Comparison of ENCODE assay signal across 8 cellular contexts in genomic region chr5:43603535-43604363, GRCh38. TPM values are rescaled to one million over a fixed set of nuclear protein-coding genes. Genes with fewer than 3 reads are reported as not detected.
DNase-seq lines count a peak whose midpoint lies in the region; ATAC-seq and TF ChIP-seq lines count a peak whose summit lies in the region.

No MANE protein-coding gene starts in this region.

- DNase-seq in C1 segment of cervical spinal cord (lab: John Stamatoyannopoulos, UW) (peak in 13 of 14 donors; percentile 29 to 74 (median 51)), NOMO-1 (lab: John Stamatoyannopoulos, UW; ENCODE audit: unreplicated experiment in 2 of 2) (peak; percentile 99), epithelial cell of esophagus (ENCODE audit: low read depth) (peak; percentile 38), mucosa of gallbladder (ENCODE audit: low spot score) (peak; percentile 75)
- peak; percentile 60 for DNase-seq in activated CD8-positive, alpha-beta memory T cell treated with anti-CD3 and anti-CD28 coated beads, Interleukin-2, amount 50 U/mL, for 4 hours
- DNase-seq in stimulated activated CD8-positive, alpha-beta memory T cell treated with anti-CD3 and anti-CD28 coated beads, Interleukin-4, amount 100 ng/mL, for 48 hours: peak; percentile 79

- no peak for TF ChIP-seq CTCF in epithelial cell of esophagus (IDR thresholded peaks at IDR 0.05; ENCODE audit: insufficient read depth, low read depth, low read length, missing control alignments)

- H3K4me3 ChIP-seq in epithelial cell of esophagus (ENCODE audit: low read length): peak overlapping the region; percentile 83

- ATAC-seq in GM19351 (IDR thresholded peaks at IDR 0.05; ENCODE audit: unreplicated experiment) (peak; percentile 35), HG03520 (IDR thresholded peaks at IDR 0.05; ENCODE audit: unreplicated experiment) (peak; percentile 13)

RNA-seq across cellular contexts. Expression of gene NNT, which starts 0.8 kb away (rescaled TPM):
- total RNA-seq in mucosa of gallbladder: 107 TPM

RNA-seq across cellular contexts. Expression of gene PAIP1, which starts 46.9 kb away (rescaled TPM):
- total RNA-seq in mucosa of gallbladder: 74.9 TPM

Comparison
In these comparisons a context has a peak if more than half of its experiments do, and no peak if none do; other contexts are left out.
1. Peak in every context shown above with its lines: DNase-seq, ATAC-seq and H3K4me3 ChIP-seq.
2. DNase-seq: peak in every context shown above with its lines; median percentile 99 in NOMO-1; 79 in stimulated activated CD8-positive, alpha-beta memory T cell treated with anti-CD3 and anti-CD28 coated beads, Interleukin-4, amount 100 ng/mL, for 48 hours; 75 in mucosa of gallbladder; 60 in activated CD8-positive, alpha-beta memory T cell treated with anti-CD3 and anti-CD28 coated beads, Interleukin-2, amount 50 U/mL, for 4 hours; 51 in C1 segment of cervical spinal cord; 38 in epithelial cell of esophagus.